In the genomic region with DNA sequence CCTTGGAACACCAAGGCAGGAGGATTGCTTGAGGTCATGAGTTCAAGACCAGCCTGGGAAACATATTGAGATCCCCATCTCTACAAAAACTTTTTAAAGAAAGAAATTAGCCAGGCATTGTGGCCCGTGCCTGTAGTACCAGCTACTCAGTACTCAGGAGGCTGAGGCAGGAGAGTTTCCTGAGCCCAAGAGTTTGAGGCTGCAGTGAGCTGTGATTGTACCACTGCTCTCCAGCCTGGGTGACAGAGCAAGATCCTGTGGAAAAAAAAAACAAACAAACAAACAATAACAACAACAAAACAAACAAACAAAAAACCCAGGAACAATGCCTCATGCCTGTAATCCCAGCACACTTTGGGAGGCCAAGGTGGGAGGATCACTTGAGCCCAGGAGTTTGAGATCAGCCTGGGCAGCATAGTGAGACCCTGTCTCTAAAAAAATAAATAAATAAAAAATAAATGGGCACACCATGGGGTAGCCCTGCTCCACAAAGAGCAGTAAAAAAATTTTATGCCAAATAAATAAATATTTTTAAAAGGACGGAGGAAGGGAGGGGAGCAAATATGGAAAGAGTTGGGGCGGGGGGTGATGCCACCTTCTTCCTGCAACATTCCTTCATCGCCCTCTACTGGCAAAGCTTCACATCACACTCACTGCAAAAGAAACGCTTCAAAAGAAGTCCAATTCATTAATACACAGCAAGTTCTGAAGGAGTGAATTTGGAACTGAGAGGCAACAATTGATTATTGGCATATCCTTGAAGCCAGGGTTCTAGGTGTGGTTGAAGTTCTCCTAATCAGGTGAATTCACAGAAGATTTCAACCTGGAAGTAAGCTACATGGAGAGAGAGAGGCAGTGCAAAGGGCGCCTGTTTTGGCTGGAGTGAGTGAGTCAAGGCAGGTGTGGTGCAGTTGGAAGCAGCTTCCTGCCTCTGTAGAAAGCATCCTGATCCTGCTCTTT, we compare ENCODE assay signal across 8 cellular contexts. TPM values are rescaled to one million over a fixed set of nuclear protein-coding genes. Genes with fewer than 3 reads are reported as not detected.
A peak's percentile ranks its signal among the peaks of the same experiment; 100 is the strongest.
DNase-seq lines count a peak whose midpoint lies in the region; ATAC-seq and TF ChIP-seq lines count a peak whose summit lies in the region.

No MANE protein-coding gene starts in this region.

- no peaks in the 10 kb centered on the region for H3K27me3 Mint-ChIP-seq in activated T-cell treated with anti-CD3 and anti-CD28 coated beads, Interleukin-2, amount 50 U/mL, for 72 hours (ENCODE audit: low read depth)
- H3K27me3 Mint-ChIP-seq in osteocyte (ENCODE audit: unreplicated experiment) (peaks cover 3% of the 10 kb centered on the region), type B pancreatic cell (no peaks in the 10 kb centered on the region)

- no peak overlapping the region for H3K27ac ChIP-seq in PC-9

- H3K4me3 ChIP-seq in PC-9 = no peak overlapping the region
- H3K4me3 ChIP-seq in fibroblast of pulmonary artery (replicated peaks; ENCODE audit: low read depth, low read length) = no peak overlapping the region

- no peaks in the 10 kb centered on the region for H3K36me3 ChIP-seq in PC-9 (ENCODE audit: low read depth)

- DNase-seq in GDM1 (lab: John Stamatoyannopoulos, UW) (peak; percentile 57), PC-9 (peak in 1 of 2 experiments; percentile 46), fibroblast of pulmonary artery (ENCODE audit: low read depth) (peak; percentile 78), osteocyte (ENCODE audit: extremely low spot score, unreplicated experiment) (no peak), type B pancreatic cell (ENCODE audit: extremely low spot score, unreplicated experiment) (no peak)
- DNase-seq in activated T-cell treated with anti-CD3 and anti-CD28 coated beads, Interleukin-2, amount 50 U/mL, for 72 hours = peak; percentile 73 to 74

- H3K4me1 ChIP-seq in PC-9 (replicated peaks; ENCODE audit: insufficient read depth) = peaks cover 7% of the 10 kb centered on the region; the same call in 1 of the 2 replicates

- H4K20me1 ChIP-seq in PC-9 (ENCODE audit: insufficient read depth) = no peaks in the 10 kb centered on the region; the same call in 1 of the 2 replicates

- no peaks in the 10 kb centered on the region for H3F3A ChIP-seq in PC-9 (ENCODE audit: insufficient read depth, low read depth)

- H2AFZ ChIP-seq in PC-9 = 0 out of 2 replicates have a peak overlapping the region, but pooled peaks have one; percentile 55

- no peaks in the 10 kb centered on the region for H3K27me3 ChIP-seq in PC-9 (ENCODE audit: insufficient read depth, low read depth)

- H3K79me2 ChIP-seq in PC-9 (ENCODE audit: low read depth) = no peaks in the 10 kb centered on the region

- no peaks in the 10 kb centered on the region for H3K36me3 Mint-ChIP-seq in activated T-cell treated with anti-CD3 and anti-CD28 coated beads, Interleukin-2, amount 50 U/mL, for 72 hours (ENCODE audit: insufficient read depth in 2 of 2)
- H3K36me3 Mint-ChIP-seq in osteocyte (ENCODE audit: unreplicated experiment) (no peaks in the 10 kb centered on the region), type B pancreatic cell (no peaks in the 10 kb centered on the region)

- H3K4me3 Mint-ChIP-seq in activated T-cell treated with anti-CD3 and anti-CD28 coated beads, Interleukin-2, amount 50 U/mL, for 72 hours = no peak overlapping the region
- no peak overlapping the region for H3K4me3 Mint-ChIP-seq in osteocyte (ENCODE audit: unreplicated experiment)
- H3K4me3 Mint-ChIP-seq in type B pancreatic cell = no peak overlapping the region

- CTCF ChIA-PET in PC-9 (lab: Charles Lee) = interaction anchor here (0.5 to 1.1 kb wide), 4 partner anchors 9 to 109 kb away, joined by 3 to 5 read pairs (median 4); no protein-coding TSS in a partner anchor

- peaks cover 9% of the 10 kb centered on the region for H3K4me1 Mint-ChIP-seq in activated T-cell treated with anti-CD3 and anti-CD28 coated beads, Interleukin-2, amount 50 U/mL, for 72 hours (ENCODE audit: low read depth)
- H3K4me1 Mint-ChIP-seq in osteocyte (ENCODE audit: unreplicated experiment) (peaks cover 2% of the 10 kb centered on the region), type B pancreatic cell (ENCODE audit: unreplicated experiment) (no peaks in the 10 kb centered on the region)

- TF ChIP-seq CTCF in PC-9 (conservative IDR thresholded peaks at IDR 0.05) = peak; percentile 90
- TF ChIP-seq CTCF in fibroblast of pulmonary artery (IDR thresholded peaks at IDR 0.05; ENCODE audit: low read length, missing control alignments) = peak; percentile 86
- peak; percentile 88 for TF ChIP-seq CTCF in osteocyte (IDR thresholded peaks at IDR 0.05)
- peak; percentile 93 for TF ChIP-seq CTCF in type B pancreatic cell (conservative IDR thresholded peaks at IDR 0.05)

- no peaks in the 10 kb centered on the region for H3K9me3 Mint-ChIP-seq in activated T-cell treated with anti-CD3 and anti-CD28 coated beads, Interleukin-2, amount 50 U/mL, for 72 hours
- no peaks in the 10 kb centered on the region for H3K9me3 Mint-ChIP-seq in osteocyte (ENCODE audit: unreplicated experiment)
- no peaks in the 10 kb centered on the region for H3K9me3 Mint-ChIP-seq in type B pancreatic cell

- intact Hi-C loops in PC-9 (cut with micrococcal nuclease; ENCODE audit: unreplicated experiment) = loop anchor here (2.0 kb wide), 2 partner anchors 67 to 425 kb away; no protein-coding TSS in a partner anchor

- peak overlapping the region; percentile 50 for H3K4me2 ChIP-seq in PC-9

- no TSS peak for BruUV-seq in PC-9 (replicated peaks; lab: Mats Ljungman, UMichigan)

- H3K9me3 ChIP-seq in PC-9 (ENCODE audit: insufficient read depth, low read depth) = no peaks in the 10 kb centered on the region

- ATAC-seq in HG03066 (IDR thresholded peaks at IDR 0.05; ENCODE audit: low read depth, unreplicated experiment) = peak; percentile 52
- ATAC-seq in activated T-cell treated with anti-CD3 and anti-CD28 coated beads, Interleukin-2, amount 50 U/mL, for 72 hours (replicated peaks in 1 of 2) = peak; percentile 53 to 71
- ATAC-seq in GM21515 (IDR thresholded peaks at IDR 0.05; ENCODE audit: unreplicated experiment) = no peak

- H3K27ac Mint-ChIP-seq in activated T-cell treated with anti-CD3 and anti-CD28 coated beads, Interleukin-2, amount 50 U/mL, for 72 hours = no peak overlapping the region
- H3K27ac Mint-ChIP-seq in osteocyte (ENCODE audit: unreplicated experiment) = no peak overlapping the region
- no peak overlapping the region for H3K27ac Mint-ChIP-seq in type B pancreatic cell

- no peaks in the 10 kb centered on the region for H3K9me2 ChIP-seq in PC-9 (ENCODE audit: insufficient read depth)

- POLR2A ChIA-PET in PC-9 (lab: Charles Lee; ENCODE audit: unreplicated experiment) = no interaction called here

RNA-seq across cellular contexts. Expression of a gene that starts 8.8 kb away (rescaled TPM):
- 22.0 and 26.5 TPM in 2 replicates for total RNA-seq in PC-9 (2021)
- 10 to 100 TPM; 32.3 to 44.3 TPM for total RNA-seq in activated T-cell treated with anti-CD3 and anti-CD28 coated beads, Interleukin-2, amount 50 U/mL, for 72 hours
- 25.8 and 26.8 TPM in 2 replicates for total RNA-seq in osteocyte
- 29.4 and 39.0 TPM in 2 replicates for total RNA-seq in type B pancreatic cell (ENCODE audit: low replicate concordance)

RNA-seq across cellular contexts. Expression of a gene that starts 37.8 kb away (rescaled TPM):
- total RNA-seq in PC-9 (2021) = 6.0 and 6.2 TPM in 2 replicates
- 1 to 10 TPM; 6.4 to 9.9 TPM for total RNA-seq in activated T-cell treated with anti-CD3 and anti-CD28 coated beads, Interleukin-2, amount 50 U/mL, for 72 hours
- total RNA-seq in osteocyte = 18.2 and 20.0 TPM in 2 replicates
- total RNA-seq in type B pancreatic cell (ENCODE audit: low replicate concordance) = 12.5 and 20.6 TPM in 2 replicates

Comparison
In these comparisons a context has a peak if more than half of its experiments do, and no peak if none do; other contexts are left out.
1. DNase-seq: peak in GDM1 (single experiment), activated T-cell treated with anti-CD3 and anti-CD28 coated beads, Interleukin-2, amount 50 U/mL, for 72 hours (2 of 2) and fibroblast of pulmonary artery (single experiment); none in osteocyte (single experiment) and type B pancreatic cell (single experiment).
2. Peak in every context shown above with its lines, with median percentiles within 50 percentile points of each other: CTCF ChIP-seq.